Comparison of ENCODE assay signal across 1 cellular context in the genomic region with DNA sequence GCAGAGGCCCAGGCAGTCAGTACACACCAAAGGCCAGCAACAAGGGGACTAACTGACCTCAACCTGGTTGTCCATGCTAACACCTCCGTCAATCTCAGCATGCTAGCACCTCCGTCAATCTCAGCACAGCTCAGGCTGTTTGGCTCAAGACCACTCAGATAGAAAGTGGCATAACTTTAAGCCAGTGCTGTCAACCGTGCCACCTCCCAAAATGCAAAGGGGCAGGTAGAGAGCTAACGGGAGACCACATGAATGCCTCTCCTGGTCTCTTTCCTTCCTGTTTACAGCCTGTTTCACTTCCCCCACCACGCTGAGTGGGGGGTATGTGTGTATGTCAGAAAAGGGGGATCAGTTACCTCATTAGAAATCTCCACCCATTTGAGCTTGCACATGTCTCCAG.
TF ChIP-seq lines count a peak whose summit lies in the region.

No MANE protein-coding gene starts in this region.

TF ChIP-seq in WTC11, 78 proteins besides CTCF, POLR2A, EP300 and RAD21:
- TF ChIP-seq, protein P1, sequence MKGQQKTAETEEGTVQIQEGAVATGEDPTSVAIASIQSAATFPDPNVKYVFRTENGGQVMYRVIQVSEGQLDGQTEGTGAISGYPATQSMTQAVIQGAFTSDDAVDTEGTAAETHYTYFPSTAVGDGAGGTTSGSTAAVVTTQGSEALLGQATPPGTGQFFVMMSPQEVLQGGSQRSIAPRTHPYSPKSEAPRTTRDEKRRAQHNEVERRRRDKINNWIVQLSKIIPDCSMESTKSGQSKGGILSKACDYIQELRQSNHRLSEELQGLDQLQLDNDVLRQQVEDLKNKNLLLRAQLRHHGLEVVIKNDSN (CRISPR knock-in tag; IDR thresholded peaks at IDR 0.05), result no peak
- TF ChIP-seq GABPB1 (CRISPR knock-in tag; IDR thresholded peaks at IDR 0.05) (no peak), MYBL2 (CRISPR knock-in tag; IDR thresholded peaks at IDR 0.05) (no peak), OVOL2 (CRISPR knock-in tag; IDR thresholded peaks at IDR 0.05; ENCODE audit: borderline replicate concordance) (no peak), GRHL2 (CRISPR knock-in tag; IDR thresholded peaks at IDR 0.05; ENCODE audit: insufficient replicate concordance, severe bottlenecking) (no peak), PRRX2 (CRISPR knock-in tag; IDR thresholded peaks at IDR 0.05) (no peak), TEAD1 (CRISPR knock-in tag; IDR thresholded peaks at IDR 0.05) (no peak)
- TF ChIP-seq, protein P2, sequence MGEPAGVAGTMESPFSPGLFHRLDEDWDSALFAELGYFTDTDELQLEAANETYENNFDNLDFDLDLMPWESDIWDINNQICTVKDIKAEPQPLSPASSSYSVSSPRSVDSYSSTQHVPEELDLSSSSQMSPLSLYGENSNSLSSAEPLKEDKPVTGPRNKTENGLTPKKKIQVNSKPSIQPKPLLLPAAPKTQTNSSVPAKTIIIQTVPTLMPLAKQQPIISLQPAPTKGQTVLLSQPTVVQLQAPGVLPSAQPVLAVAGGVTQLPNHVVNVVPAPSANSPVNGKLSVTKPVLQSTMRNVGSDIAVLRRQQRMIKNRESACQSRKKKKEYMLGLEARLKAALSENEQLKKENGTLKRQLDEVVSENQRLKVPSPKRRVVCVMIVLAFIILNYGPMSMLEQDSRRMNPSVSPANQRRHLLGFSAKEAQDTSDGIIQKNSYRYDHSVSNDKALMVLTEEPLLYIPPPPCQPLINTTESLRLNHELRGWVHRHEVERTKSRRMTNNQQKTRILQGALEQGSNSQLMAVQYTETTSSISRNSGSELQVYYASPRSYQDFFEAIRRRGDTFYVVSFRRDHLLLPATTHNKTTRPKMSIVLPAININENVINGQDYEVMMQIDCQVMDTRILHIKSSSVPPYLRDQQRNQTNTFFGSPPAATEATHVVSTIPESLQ (CRISPR knock-in tag; IDR thresholded peaks at IDR 0.05), result no peak
- TF ChIP-seq, protein P3, sequence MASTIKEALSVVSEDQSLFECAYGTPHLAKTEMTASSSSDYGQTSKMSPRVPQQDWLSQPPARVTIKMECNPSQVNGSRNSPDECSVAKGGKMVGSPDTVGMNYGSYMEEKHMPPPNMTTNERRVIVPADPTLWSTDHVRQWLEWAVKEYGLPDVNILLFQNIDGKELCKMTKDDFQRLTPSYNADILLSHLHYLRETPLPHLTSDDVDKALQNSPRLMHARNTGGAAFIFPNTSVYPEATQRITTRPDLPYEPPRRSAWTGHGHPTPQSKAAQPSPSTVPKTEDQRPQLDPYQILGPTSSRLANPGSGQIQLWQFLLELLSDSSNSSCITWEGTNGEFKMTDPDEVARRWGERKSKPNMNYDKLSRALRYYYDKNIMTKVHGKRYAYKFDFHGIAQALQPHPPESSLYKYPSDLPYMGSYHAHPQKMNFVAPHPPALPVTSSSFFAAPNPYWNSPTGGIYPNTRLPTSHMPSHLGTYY (CRISPR knock-in tag; IDR thresholded peaks at IDR 0.05), result no peak
